3 cellular contexts compared by ENCODE assay signal in the genomic region with DNA sequence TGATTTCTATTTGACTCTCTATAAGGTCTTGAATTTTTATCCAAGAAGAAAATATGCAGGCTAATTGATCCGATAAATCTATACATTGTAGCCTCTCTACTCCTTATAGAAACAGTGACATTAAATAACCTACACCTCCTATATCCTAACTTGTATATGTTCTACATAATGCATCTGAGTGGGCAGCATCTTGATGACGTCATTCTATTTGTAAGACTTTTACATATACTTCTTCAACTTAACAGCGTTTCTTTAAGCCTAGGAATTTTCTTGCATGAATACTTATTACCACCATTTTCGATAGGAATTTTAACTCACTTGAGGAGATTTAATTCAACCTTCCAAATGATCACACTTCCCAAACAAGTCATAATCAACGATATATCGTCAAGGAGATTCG.
TF ChIP-seq lines count a peak whose summit lies in the region.

No MANE protein-coding gene starts in this region.

TF ChIP-seq in HepG2, 621 proteins besides CTCF, POLR2A, EP300 and RAD21 (continued from another document):
- TF ChIP-seq RCOR2 (CRISPR knock-in tag; IDR thresholded peaks at IDR 0.05), result no peak
- peak; percentile 95 for TF ChIP-seq CREB1 (IDR thresholded peaks at IDR 0.05)
- no peak for TF ChIP-seq CREB1 (CRISPR knock-in tag; IDR thresholded peaks at IDR 0.05)
- TF ChIP-seq, protein P1, sequence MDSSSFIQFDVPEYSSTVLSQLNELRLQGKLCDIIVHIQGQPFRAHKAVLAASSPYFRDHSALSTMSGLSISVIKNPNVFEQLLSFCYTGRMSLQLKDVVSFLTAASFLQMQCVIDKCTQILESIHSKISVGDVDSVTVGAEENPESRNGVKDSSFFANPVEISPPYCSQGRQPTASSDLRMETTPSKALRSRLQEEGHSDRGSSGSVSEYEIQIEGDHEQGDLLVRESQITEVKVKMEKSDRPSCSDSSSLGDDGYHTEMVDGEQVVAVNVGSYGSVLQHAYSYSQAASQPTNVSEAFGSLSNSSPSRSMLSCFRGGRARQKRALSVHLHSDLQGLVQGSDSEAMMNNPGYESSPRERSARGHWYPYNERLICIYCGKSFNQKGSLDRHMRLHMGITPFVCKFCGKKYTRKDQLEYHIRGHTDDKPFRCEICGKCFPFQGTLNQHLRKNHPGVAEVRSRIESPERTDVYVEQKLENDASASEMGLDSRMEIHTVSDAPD (CRISPR knock-in tag; IDR thresholded peaks at IDR 0.05), result no peak
- TF ChIP-seq ZNF775 (CRISPR knock-in tag; IDR thresholded peaks at IDR 0.05; ENCODE audit: borderline replicate concordance), result no peak
- TF ChIP-seq MIER3 (CRISPR knock-in tag; IDR thresholded peaks at IDR 0.05; ENCODE audit: borderline replicate concordance), result no peak
- TF ChIP-seq MIER2 (CRISPR knock-in tag; IDR thresholded peaks at IDR 0.05), result no peak
TF ChIP-seq in HepG2: peak in this region for 2.

TF ChIP-seq in HEK293, 187 proteins besides CTCF, POLR2A, EP300 and RAD21 (continued from another document):
- TF ChIP-seq, protein P2, sequence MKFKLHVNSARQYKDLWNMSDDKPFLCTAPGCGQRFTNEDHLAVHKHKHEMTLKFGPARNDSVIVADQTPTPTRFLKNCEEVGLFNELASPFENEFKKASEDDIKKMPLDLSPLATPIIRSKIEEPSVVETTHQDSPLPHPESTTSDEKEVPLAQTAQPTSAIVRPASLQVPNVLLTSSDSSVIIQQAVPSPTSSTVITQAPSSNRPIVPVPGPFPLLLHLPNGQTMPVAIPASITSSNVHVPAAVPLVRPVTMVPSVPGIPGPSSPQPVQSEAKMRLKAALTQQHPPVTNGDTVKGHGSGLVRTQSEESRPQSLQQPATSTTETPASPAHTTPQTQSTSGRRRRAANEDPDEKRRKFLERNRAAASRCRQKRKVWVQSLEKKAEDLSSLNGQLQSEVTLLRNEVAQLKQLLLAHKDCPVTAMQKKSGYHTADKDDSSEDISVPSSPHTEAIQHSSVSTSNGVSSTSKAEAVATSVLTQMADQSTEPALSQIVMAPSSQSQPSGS (tag by site-specific recombination; IDR thresholded peaks at IDR 0.05; ENCODE audit: low read depth), result peak; percentile 58; the same call in 1 of the 2 replicates
- TF ChIP-seq, protein P3, sequence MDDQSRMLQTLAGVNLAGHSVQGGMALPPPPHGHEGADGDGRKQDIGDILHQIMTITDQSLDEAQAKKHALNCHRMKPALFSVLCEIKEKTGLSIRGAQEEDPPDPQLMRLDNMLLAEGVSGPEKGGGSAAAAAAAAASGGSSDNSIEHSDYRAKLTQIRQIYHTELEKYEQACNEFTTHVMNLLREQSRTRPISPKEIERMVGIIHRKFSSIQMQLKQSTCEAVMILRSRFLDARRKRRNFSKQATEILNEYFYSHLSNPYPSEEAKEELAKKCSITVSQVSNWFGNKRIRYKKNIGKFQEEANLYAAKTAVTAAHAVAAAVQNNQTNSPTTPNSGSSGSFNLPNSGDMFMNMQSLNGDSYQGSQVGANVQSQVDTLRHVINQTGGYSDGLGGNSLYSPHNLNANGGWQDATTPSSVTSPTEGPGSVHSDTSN (CRISPR knock-in tag; IDR thresholded peaks at IDR 0.05), result no peak

TF ChIP-seq in K562, 482 proteins besides CTCF, POLR2A, EP300 and RAD21:
- TF ChIP-seq AFF4 (CRISPR knock-in tag; IDR thresholded peaks at IDR 0.05), result no peak
- no peak for TF ChIP-seq ATF6 (CRISPR knock-in tag; IDR thresholded peaks at IDR 0.05)
- no peak for TF ChIP-seq NCOA4 (IDR thresholded peaks at IDR 0.05; ENCODE audit: partially characterized antibody)
- TF ChIP-seq BRF1 (IDR thresholded peaks at IDR 0.05; ENCODE audit: borderline replicate concordance, extremely low read depth, insufficient read length), result no peak
- peak; percentile 60 for TF ChIP-seq ATF3 (IDR thresholded peaks at IDR 0.05)
- TF ChIP-seq ATF3 (CRISPR knock-in tag; conservative IDR thresholded peaks at IDR 0.05), result no peak
- TF ChIP-seq ZNF165 (CRISPR knock-in tag; IDR thresholded peaks at IDR 0.05; ENCODE audit: borderline replicate concordance), result no peak
- TF ChIP-seq STAT5B (CRISPR knock-in tag; IDR thresholded peaks at IDR 0.05), result no peak
- TF ChIP-seq, protein P4, sequence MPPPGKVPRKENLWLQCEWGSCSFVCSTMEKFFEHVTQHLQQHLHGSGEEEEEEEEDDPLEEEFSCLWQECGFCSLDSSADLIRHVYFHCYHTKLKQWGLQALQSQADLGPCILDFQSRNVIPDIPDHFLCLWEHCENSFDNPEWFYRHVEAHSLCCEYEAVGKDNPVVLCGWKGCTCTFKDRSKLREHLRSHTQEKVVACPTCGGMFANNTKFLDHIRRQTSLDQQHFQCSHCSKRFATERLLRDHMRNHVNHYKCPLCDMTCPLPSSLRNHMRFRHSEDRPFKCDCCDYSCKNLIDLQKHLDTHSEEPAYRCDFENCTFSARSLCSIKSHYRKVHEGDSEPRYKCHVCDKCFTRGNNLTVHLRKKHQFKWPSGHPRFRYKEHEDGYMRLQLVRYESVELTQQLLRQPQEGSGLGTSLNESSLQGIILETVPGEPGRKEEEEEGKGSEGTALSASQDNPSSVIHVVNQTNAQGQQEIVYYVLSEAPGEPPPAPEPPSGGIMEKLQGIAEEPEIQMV (tag; conservative IDR thresholded peaks at IDR 0.05; ENCODE audit: low read depth), result no peak
- TF ChIP-seq MEF2A (IDR thresholded peaks at IDR 0.05; ENCODE audit: control insufficient read depth, low read depth, low read length), result no peak
- TF ChIP-seq ZBED1 (IDR thresholded peaks at IDR 0.05), result no peak
- no peak for TF ChIP-seq LARP7 (IDR thresholded peaks at IDR 0.05)
- TF ChIP-seq GATAD2A (IDR thresholded peaks at IDR 0.05), result no peak
- no peak for TF ChIP-seq LEF1 (IDR thresholded peaks at IDR 0.05)
- no peak for TF ChIP-seq JUND (IDR thresholded peaks at IDR 0.05; ENCODE audit: borderline replicate concordance, low read depth, low read length)
- TF ChIP-seq JUND (tag; IDR thresholded peaks at IDR 0.05; ENCODE audit: borderline replicate concordance, low read depth, low read length), result peak; percentile 24; the same call in 1 of the 3 replicates
TF ChIP-seq in K562: peak in this region for 2.
